Comparison of ENCODE assay signal across 1 cellular context in the genomic region with DNA sequence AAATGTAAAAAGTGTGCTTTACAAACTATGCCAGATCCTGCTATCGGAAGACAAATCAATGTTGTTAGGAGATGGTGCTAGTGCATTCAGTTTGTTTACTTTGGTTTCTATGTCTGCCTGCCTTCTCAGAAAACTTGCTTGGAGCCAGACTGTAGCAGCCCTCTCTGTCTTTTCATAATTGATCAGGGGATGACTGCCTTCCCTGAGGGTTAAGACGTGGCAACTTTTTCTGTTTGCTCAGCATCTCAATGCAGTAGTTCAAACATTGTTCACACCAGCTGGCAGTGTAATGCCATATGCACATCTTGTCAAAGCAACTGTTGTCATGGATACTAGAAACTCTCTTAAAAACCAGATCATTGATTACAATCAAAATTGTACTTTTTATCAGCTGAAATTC.
TF ChIP-seq lines count a peak whose summit lies in the region.

No MANE protein-coding gene starts in this region.

TF ChIP-seq in HEK293, 187 proteins besides CTCF, POLR2A, EP300 and RAD21 (continued from another document):
- TF ChIP-seq, protein P1, sequence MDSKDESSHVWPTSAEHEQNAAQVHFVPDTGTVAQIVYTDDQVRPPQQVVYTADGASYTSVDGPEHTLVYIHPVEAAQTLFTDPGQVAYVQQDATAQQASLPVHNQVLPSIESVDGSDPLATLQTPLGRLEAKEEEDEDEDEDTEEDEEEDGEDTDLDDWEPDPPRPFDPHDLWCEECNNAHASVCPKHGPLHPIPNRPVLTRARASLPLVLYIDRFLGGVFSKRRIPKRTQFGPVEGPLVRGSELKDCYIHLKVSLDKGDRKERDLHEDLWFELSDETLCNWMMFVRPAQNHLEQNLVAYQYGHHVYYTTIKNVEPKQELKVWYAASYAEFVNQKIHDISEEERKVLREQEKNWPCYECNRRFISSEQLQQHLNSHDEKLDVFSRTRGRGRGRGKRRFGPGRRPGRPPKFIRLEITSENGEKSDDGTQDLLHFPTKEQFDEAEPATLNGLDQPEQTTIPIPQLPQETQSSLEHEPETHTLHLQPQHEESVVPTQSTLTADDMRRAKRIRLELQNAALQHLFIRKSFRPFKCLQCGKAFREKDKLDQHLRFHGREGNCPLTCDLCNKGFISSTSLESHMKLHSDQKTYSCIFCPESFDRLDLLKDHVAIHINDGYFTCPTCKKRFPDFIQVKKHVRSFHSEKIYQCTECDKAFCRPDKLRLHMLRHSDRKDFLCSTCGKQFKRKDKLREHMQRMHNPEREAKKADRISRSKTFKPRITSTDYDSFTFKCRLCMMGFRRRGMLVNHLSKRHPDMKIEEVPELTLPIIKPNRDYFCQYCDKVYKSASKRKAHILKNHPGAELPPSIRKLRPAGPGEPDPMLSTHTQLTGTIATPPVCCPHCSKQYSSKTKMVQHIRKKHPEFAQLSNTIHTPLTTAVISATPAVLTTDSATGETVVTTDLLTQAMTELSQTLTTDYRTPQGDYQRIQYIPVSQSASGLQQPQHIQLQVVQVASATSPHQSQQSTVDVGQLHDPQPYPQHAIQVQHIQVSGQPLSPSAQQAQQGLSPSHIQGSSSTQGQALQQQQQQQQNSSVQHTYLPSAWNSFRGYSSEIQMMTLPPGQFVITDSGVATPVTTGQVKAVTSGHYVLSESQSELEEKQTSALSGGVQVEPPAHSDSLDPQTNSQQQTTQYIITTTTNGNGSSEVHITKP (tag by site-specific recombination; IDR thresholded peaks at IDR 0.05): peak; percentile 71
- TF ChIP-seq ZNF654 (tag by site-specific recombination; IDR thresholded peaks at IDR 0.05; ENCODE audit: low read depth): no peak
- 0 out of 2 replicates have a peak, but pooled peaks have one; percentile 24 for TF ChIP-seq ZNF10 (tag by site-specific recombination; IDR thresholded peaks at IDR 0.05)
- TF ChIP-seq, protein P2, sequence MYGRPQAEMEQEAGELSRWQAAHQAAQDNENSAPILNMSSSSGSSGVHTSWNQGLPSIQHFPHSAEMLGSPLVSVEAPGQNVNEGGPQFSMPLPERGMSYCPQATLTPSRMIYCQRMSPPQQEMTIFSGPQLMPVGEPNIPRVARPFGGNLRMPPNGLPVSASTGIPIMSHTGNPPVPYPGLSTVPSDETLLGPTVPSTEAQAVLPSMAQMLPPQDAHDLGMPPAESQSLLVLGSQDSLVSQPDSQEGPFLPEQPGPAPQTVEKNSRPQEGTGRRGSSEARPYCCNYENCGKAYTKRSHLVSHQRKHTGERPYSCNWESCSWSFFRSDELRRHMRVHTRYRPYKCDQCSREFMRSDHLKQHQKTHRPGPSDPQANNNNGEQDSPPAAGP (tag by site-specific recombination; IDR thresholded peaks at IDR 0.05): no peak
- TF ChIP-seq YY1 (tag by site-specific recombination; IDR thresholded peaks at IDR 0.05): no peak
- TF ChIP-seq ZSCAN30 (tag by site-specific recombination; IDR thresholded peaks at IDR 0.05): 0 out of 2 replicates have a peak, but pooled peaks have one; percentile 43
- no peak for TF ChIP-seq ZNF530 (tag by site-specific recombination; IDR thresholded peaks at IDR 0.05; ENCODE audit: low read depth)
- peak; percentile 26; the same call in 1 of the 2 replicates for TF ChIP-seq TRIM28 (IDR thresholded peaks at IDR 0.05; ENCODE audit: borderline replicate concordance, low read length)
- peak; percentile 44; the same call in 1 of the 2 replicates for TF ChIP-seq FEZF1 (tag by site-specific recombination; IDR thresholded peaks at IDR 0.05)
- no peak for TF ChIP-seq ZNF747 (tag by site-specific recombination; IDR thresholded peaks at IDR 0.05)
- no peak for TF ChIP-seq ZNF140 (tag by site-specific recombination; IDR thresholded peaks at IDR 0.05)
